Comparison of ENCODE assay signal across 12 cellular contexts in the genomic region with DNA sequence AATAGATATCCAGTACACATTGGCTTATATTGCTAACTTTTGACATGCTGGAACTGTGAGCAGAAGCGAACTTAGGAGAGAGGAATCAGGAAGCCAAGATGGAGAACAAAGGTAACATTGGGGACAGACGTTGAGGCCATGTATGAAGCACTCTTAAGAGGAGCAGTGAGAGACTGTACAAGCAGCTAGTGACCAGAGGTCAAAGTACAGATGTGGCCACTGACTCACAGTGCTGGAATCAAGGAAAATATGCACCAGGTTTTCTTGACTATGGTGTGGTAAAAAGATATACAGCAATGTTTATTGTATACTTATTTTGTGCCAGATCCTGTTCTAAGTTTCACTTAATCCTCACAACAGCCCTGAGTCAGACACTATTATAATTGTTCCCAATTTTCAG. TPM values are rescaled to one million over a fixed set of nuclear protein-coding genes. Genes with fewer than 3 reads are reported as not detected.
DNase-seq lines count a peak whose midpoint lies in the region; ATAC-seq and TF ChIP-seq lines count a peak whose summit lies in the region.
"Had no signal": no experiment of that assay in that cellular context is flagged by ENCODE, and none has a peak within 500 bp of the region (broad histone marks: within the 10 kb centered on the region; RNA-seq: fewer than 3 reads in every experiment).

No MANE protein-coding gene starts in this region.

- H3K36me3 ChIP-seq in breast epithelium: no peaks in the 10 kb centered on the region
- H3K36me3 ChIP-seq in brain microvascular endothelial cell (replicated peaks): no peaks in the 10 kb centered on the region
- no peaks in the 10 kb centered on the region; the same call in none of the 2 replicates for H3K36me3 ChIP-seq in SJCRH30
- H3K36me3 ChIP-seq: cardiac muscle cell had no signal

- H3K4me3 ChIP-seq in breast epithelium: no peak overlapping the region
- no peak overlapping the region for H3K4me3 ChIP-seq in brain microvascular endothelial cell (ENCODE audit: low read depth, low read length)
- H3K4me3 ChIP-seq in SJCRH30: no peak overlapping the region
- H3K4me3 ChIP-seq: cardiac muscle cell had no signal

- H3K9me3 ChIP-seq in breast epithelium (no peaks in the 10 kb centered on the region), SJCRH30 (replicated peaks) (no peaks in the 10 kb centered on the region)

- no peaks in the 10 kb centered on the region for H3K27me3 Mint-ChIP-seq in MCF 10A (ENCODE audit: insufficient read depth, unreplicated experiment)

- DNase-seq in MCF 10A (ENCODE audit: unreplicated experiment): peak; percentile 63
- DNase-seq in breast epithelium (ENCODE audit: low spot score in 2 of 2): no peak
- DNase-seq in brain microvascular endothelial cell: peak; percentile 84
- peak; percentile 28 to 77 for DNase-seq in left colon
- no peak for DNase-seq in midbrain (lab: John Stamatoyannopoulos, UW)
- no peak for DNase-seq in SJCRH30
- no peak for DNase-seq in GM13976 (ENCODE audit: low spot score)
- DNase-seq in NCI-H1048 (lab: John Stamatoyannopoulos, UW): no peak
- DNase-seq: activated CD8-positive, alpha-beta T cell treated with anti-CD3 and anti-CD28 coated beads, Interleukin-2, amount 10 ng/mL, durations not matched to agents 7 days and 5 days had no signal

- H3K4me3 Mint-ChIP-seq in MCF 10A (ENCODE audit: unreplicated experiment): no peak overlapping the region
- H3K4me3 Mint-ChIP-seq: activated CD8-positive, alpha-beta T cell treated with anti-CD3 and anti-CD28 coated beads, Interleukin-2, amount 10 ng/mL, durations not matched to agents 7 days and 5 days had no signal

- ATAC-seq in left colon: peak; percentile 93
- ATAC-seq: activated CD8-positive, alpha-beta T cell treated with anti-CD3 and anti-CD28 coated beads, Interleukin-2, amount 10 ng/mL, durations not matched to agents 7 days and 5 days had no signal

- in situ Hi-C loops in brain microvascular endothelial cell (cut with HindIII; ENCODE audit: low pct_ligation_motif_present, low sequenced_read_pairs): no loop called here
- in situ Hi-C loops in GM13976 (cut with MboI; ENCODE audit: low sequenced_read_pairs, unreplicated experiment): no loop called here

- no peak for TF ChIP-seq POLR2A in breast epithelium (IDR thresholded peaks at IDR 0.05)

- POLR2A ChIA-PET in MCF 10A (lab: Yijun Ruan, JAX): interaction anchor here (0.7 to 9.9 kb wide), 11 partner anchors 8 to 761 kb away, joined by 3 to 452 read pairs (median 5); a partner anchor contains a TSS

- H3K27me3 ChIP-seq in breast epithelium: no peaks in the 10 kb centered on the region
- H3K27me3 ChIP-seq in brain microvascular endothelial cell (replicated peaks): no peaks in the 10 kb centered on the region
- no peaks in the 10 kb centered on the region for H3K27me3 ChIP-seq in SJCRH30
- H3K27me3 ChIP-seq: cardiac muscle cell had no signal

- no peak overlapping the region for H3K27ac ChIP-seq in breast epithelium
- peak overlapping the region; percentile 28 for H3K27ac ChIP-seq in brain microvascular endothelial cell
- no peak overlapping the region for H3K27ac ChIP-seq in SJCRH30
- H3K27ac ChIP-seq: 22Rv1, cardiac muscle cell, parathyroid adenoma had no signal

- TF ChIP-seq CTCF in MCF 10A (IDR thresholded peaks at IDR 0.05; ENCODE audit: unreplicated experiment) (no peak), breast epithelium (IDR thresholded peaks at IDR 0.05) (no peak), brain microvascular endothelial cell (IDR thresholded peaks at IDR 0.05; ENCODE audit: low read depth, low read length, missing control alignments) (no peak), GM13976 (IDR thresholded peaks at IDR 0.05; ENCODE audit: borderline replicate concordance, control extremely low read depth, extremely low read depth, insufficient read depth, missing control alignments) (no peak)

- peaks cover 58% of the 10 kb centered on the region for H3K4me1 Mint-ChIP-seq in MCF 10A (ENCODE audit: insufficient read depth, unreplicated experiment)

- peak overlapping the region; percentile 75 for H3K27ac Mint-ChIP-seq in MCF 10A (ENCODE audit: low read depth, unreplicated experiment)
- H3K27ac Mint-ChIP-seq: activated CD8-positive, alpha-beta T cell treated with anti-CD3 and anti-CD28 coated beads, Interleukin-2, amount 10 ng/mL, durations not matched to agents 7 days and 5 days had no signal

- no TSS peak for BruUV-seq in MCF 10A (replicated peaks; lab: Mats Ljungman, UMichigan)

- CTCF ChIA-PET in MCF 10A (lab: Yijun Ruan, JAX): interaction anchor here (0.9 to 8.0 kb wide), 10 partner anchors 8 to 565 kb away, joined by 3 to 44 read pairs (median 4); a partner anchor contains a TSS

- intact Hi-C loops in MCF 10A (cut with micrococcal nuclease): loop anchor here (5.0 to 10.0 kb wide), 3 partner anchors 94 to 881 kb away; a partner anchor contains a TSS
- intact Hi-C loops in breast epithelium (cut with DNase I; ENCODE audit: low total_unique reads): no loop called here
- intact Hi-C loops in left colon (cut with DNase I, micrococcal nuclease): no loop called here

- peaks cover 57% of the 10 kb centered on the region for H3K36me3 Mint-ChIP-seq in MCF 10A (ENCODE audit: insufficient read depth, unreplicated experiment)

- H3K4me1 ChIP-seq in breast epithelium (no peaks in the 10 kb centered on the region), SJCRH30 (peaks cover 23% of the 10 kb centered on the region)
- H3K4me1 ChIP-seq: parathyroid adenoma had no signal

- H3K9me3 Mint-ChIP-seq in MCF 10A (ENCODE audit: unreplicated experiment): no peaks in the 10 kb centered on the region

RNA-seq across cellular contexts. Expression of a gene that starts 2.0 kb away (rescaled TPM):
- 158 and 163 TPM in 2 replicates for total RNA-seq in MCF 10A (2022)
- 1 to 10 TPM; 1.6 to 2.2 (median 1.6) TPM for total RNA-seq in breast epithelium
- 1 to 10 TPM in 1 of 2 donors, under 1 TPM in 1; 0.89 to 1.3 TPM for total RNA-seq in left colon
- 1.0 and 1.3 TPM in 2 replicates for total RNA-seq in SJCRH30 (2014; rRNA removed; shearing (Covaris generic))

Comparison
In these comparisons a context has a peak if more than half of its experiments do, and no peak if none do; other contexts are left out.
1. DNase-seq: peak in MCF 10A (single experiment), brain microvascular endothelial cell (single experiment) and left colon (2 of 2); none in breast epithelium (0 of 2), midbrain (single experiment), SJCRH30 (0 of 2), GM13976 (single experiment) and NCI-H1048 (single experiment).
2. RNA of a gene that starts 2.0 kb away (total RNA-seq): 158 to 163 TPM in MCF 10A; 1.6 to 2.2 TPM in breast epithelium, 0.89 to 1.3 TPM in left colon and 1.0 to 1.3 TPM in SJCRH30; every median in the first group is over 10 times any median in the second.